Comparison of ENCODE assay signal across 3 cellular contexts in the genomic region with DNA sequence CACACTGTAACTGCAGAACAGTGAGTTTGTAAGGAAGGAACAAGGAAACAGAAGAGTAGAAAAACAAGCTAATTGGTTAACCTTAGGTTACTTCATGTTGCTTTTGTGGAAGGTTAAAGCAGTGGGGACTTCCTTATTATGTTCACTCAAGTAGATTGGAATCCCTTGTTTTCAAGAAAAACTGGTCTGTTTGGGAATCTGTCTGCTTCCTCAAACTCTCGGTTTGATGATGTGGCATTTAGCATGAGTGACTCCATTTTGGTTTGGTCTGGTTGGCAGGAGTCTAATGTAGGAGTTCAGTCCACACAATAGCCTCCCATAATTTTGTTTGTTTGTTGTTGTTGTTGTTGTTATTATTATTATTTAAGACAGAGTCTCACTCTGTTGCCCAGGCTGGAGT.
TF ChIP-seq lines count a peak whose summit lies in the region.

No MANE protein-coding gene starts in this region.

TF ChIP-seq in SK-N-SH, 30 proteins besides CTCF, POLR2A, EP300 and RAD21:
- TF ChIP-seq EZH2phosphoT487 (IDR thresholded peaks at IDR 0.05; ENCODE audit: borderline replicate concordance, low read depth) (no peak), TAF1 (IDR thresholded peaks at IDR 0.05; ENCODE audit: borderline replicate concordance, low read depth, low read length) (no peak), TEAD4 (IDR thresholded peaks at IDR 0.05; ENCODE audit: borderline replicate concordance, insufficient read depth) (no peak), MXI1 (IDR thresholded peaks at IDR 0.05; ENCODE audit: low read depth, low read length) (no peak), FOXM1 (IDR thresholded peaks at IDR 0.05; ENCODE audit: low read depth) (no peak), SIN3A (IDR thresholded peaks at IDR 0.05; ENCODE audit: borderline replicate concordance, low read depth, low read length) (no peak), NRF1 (IDR thresholded peaks at IDR 0.05; ENCODE audit: low read depth, low read length) (no peak), FOSL2 (IDR thresholded peaks at IDR 0.05; ENCODE audit: borderline replicate concordance, low read depth) (no peak), YY1 (IDR thresholded peaks at IDR 0.05; ENCODE audit: low read depth) (no peak), FOXJ3 (CRISPR knock-in tag; IDR thresholded peaks at IDR 0.05) (no peak), IRF3 (IDR thresholded peaks at IDR 0.05; ENCODE audit: low read depth, low read length) (no peak), USF1 (IDR thresholded peaks at IDR 0.05; ENCODE audit: borderline replicate concordance, low read depth) (no peak), JUND (IDR thresholded peaks at IDR 0.05) (no peak), ELF1 (IDR thresholded peaks at IDR 0.05) (no peak)

TF ChIP-seq in SK-N-SH treated with all-trans-retinoic acid at 6 μM for 48 hours, 23 proteins besides CTCF, POLR2A, EP300 and RAD21:
- TF ChIP-seq PPARA (CRISPR knock-in tag; IDR thresholded peaks at IDR 0.05; ENCODE audit: borderline replicate concordance) (no peak), ZNF70 (CRISPR knock-in tag; IDR thresholded peaks at IDR 0.05) (no peak), ZFP3 (CRISPR knock-in tag; IDR thresholded peaks at IDR 0.05) (no peak), TCF4 (CRISPR knock-in tag; IDR thresholded peaks at IDR 0.05; ENCODE audit: borderline replicate concordance) (no peak), TOX (CRISPR knock-in tag; IDR thresholded peaks at IDR 0.05; ENCODE audit: borderline replicate concordance) (no peak), ZFP30 (CRISPR knock-in tag; IDR thresholded peaks at IDR 0.05) (no peak), TSHZ2 (CRISPR knock-in tag; IDR thresholded peaks at IDR 0.05) (no peak), SNAI2 (CRISPR knock-in tag; IDR thresholded peaks at IDR 0.05) (no peak)
- TF ChIP-seq, protein P1, sequence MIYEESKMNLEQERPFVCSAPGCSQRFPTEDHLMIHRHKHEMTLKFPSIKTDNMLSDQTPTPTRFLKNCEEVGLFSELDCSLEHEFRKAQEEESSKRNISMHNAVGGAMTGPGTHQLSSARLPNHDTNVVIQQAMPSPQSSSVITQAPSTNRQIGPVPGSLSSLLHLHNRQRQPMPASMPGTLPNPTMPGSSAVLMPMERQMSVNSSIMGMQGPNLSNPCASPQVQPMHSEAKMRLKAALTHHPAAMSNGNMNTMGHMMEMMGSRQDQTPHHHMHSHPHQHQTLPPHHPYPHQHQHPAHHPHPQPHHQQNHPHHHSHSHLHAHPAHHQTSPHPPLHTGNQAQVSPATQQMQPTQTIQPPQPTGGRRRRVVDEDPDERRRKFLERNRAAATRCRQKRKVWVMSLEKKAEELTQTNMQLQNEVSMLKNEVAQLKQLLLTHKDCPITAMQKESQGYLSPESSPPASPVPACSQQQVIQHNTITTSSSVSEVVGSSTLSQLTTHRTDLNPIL (CRISPR knock-in tag; IDR thresholded peaks at IDR 0.05; ENCODE audit: low read depth), result no peak

TF ChIP-seq in endothelial cell of umbilical vein, 7 proteins besides CTCF, POLR2A, EP300 and RAD21:
- TF ChIP-seq FOS (IDR thresholded peaks at IDR 0.05; ENCODE audit: borderline replicate concordance, insufficient read depth, low read length) (no peak), EZH2 (IDR thresholded peaks at IDR 0.05; ENCODE audit: borderline replicate concordance, low read depth, low read length, severe bottlenecking) (no peak), MAX (IDR thresholded peaks at IDR 0.05; ENCODE audit: insufficient read depth, insufficient read length) (no peak), POLR2AphosphoS5 (IDR thresholded peaks at IDR 0.05; ENCODE audit: insufficient read depth, low read depth, low read length) (no peak), GATA2 (IDR thresholded peaks at IDR 0.05; ENCODE audit: insufficient read depth, insufficient read length, low read depth, low read length) (no peak), JUN (IDR thresholded peaks at IDR 0.05; ENCODE audit: borderline replicate concordance, insufficient read depth, insufficient read length, low read depth) (no peak), MYC (IDR thresholded peaks at IDR 0.05; ENCODE audit: low read depth, low read length) (no peak)
